In the genomic region with DNA sequence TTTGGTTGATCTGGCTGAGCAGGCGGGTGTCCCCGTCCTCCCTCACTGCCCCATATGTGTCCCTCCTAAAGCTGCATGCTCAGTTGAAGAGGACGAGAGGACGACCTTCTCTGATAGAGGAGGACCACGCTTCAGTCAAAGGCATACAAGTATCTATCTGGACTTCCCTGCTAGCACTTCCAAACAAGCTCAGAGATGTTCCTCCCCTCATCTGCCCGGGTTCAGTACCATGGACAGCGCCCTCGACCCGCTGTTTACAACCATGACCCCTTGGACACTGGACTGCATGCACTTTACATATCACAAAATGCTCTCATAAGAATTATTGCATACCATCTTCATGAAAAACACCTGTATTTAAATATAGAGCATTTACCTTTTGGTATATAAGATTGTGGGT, we compare ENCODE assay signal across 8 cellular contexts. TPM values are rescaled to one million over a fixed set of nuclear protein-coding genes. Genes with fewer than 3 reads are reported as not detected.
DNase-seq lines count a peak whose midpoint lies in the region; ATAC-seq and TF ChIP-seq lines count a peak whose summit lies in the region.

No MANE protein-coding gene starts in this region.

- no peak overlapping the region for H3K27ac Mint-ChIP-seq in activated CD8-positive, alpha-beta T cell treated with anti-CD3 and anti-CD28 coated beads for 36 hours
- no peak overlapping the region for H3K27ac Mint-ChIP-seq in endothelial cell (ENCODE audit: unreplicated experiment)
- no peak overlapping the region for H3K27ac Mint-ChIP-seq in natural killer cell treated with Interleukin-12 subunit alpha and Interleukin-12 subunit beta and Interleukin-15 and Interleukin-18, amount 100 ng/mL, for 72 hours

- intact Hi-C loops in activated CD8-positive, alpha-beta T cell treated with anti-CD3 and anti-CD28 coated beads for 36 hours (cut with micrococcal nuclease): loop anchor here (2.0 to 5.0 kb wide), 2 partner anchors 91 to 162 kb away; a partner anchor contains a TSS

- peaks cover 30% of the 10 kb centered on the region for H3K27me3 Mint-ChIP-seq in activated CD8-positive, alpha-beta T cell treated with anti-CD3 and anti-CD28 coated beads for 36 hours
- H3K27me3 Mint-ChIP-seq in endothelial cell (ENCODE audit: unreplicated experiment): peaks cover 4% of the 10 kb centered on the region
- H3K27me3 Mint-ChIP-seq in natural killer cell treated with Interleukin-12 subunit alpha and Interleukin-12 subunit beta and Interleukin-15 and Interleukin-18, amount 100 ng/mL, for 72 hours: peaks cover 22 to 50% of the 10 kb centered on the region in 2 donors

- no peak for TF ChIP-seq CTCF in AG09319 (IDR thresholded peaks at IDR 0.05; ENCODE audit: low read depth, low read length)
- TF ChIP-seq CTCF in activated CD8-positive, alpha-beta T cell treated with anti-CD3 and anti-CD28 coated beads for 36 hours (IDR thresholded peaks at IDR 0.05): no peak
- no peak for TF ChIP-seq CTCF in endothelial cell (IDR thresholded peaks at IDR 0.05; ENCODE audit: unreplicated experiment)
- TF ChIP-seq CTCF in upper lobe of left lung (IDR thresholded peaks at IDR 0.05): no peak

- no peaks in the 10 kb centered on the region for H3K36me3 Mint-ChIP-seq in activated CD8-positive, alpha-beta T cell treated with anti-CD3 and anti-CD28 coated beads for 36 hours (ENCODE audit: low read depth)
- H3K36me3 Mint-ChIP-seq in endothelial cell (ENCODE audit: low read depth, unreplicated experiment): no peaks in the 10 kb centered on the region
- no peaks in the 10 kb centered on the region for H3K36me3 Mint-ChIP-seq in natural killer cell treated with Interleukin-12 subunit alpha and Interleukin-12 subunit beta and Interleukin-15 and Interleukin-18, amount 100 ng/mL, for 72 hours

- H3K27ac ChIP-seq in upper lobe of left lung: no peak overlapping the region

- H3K4me1 Mint-ChIP-seq in activated CD8-positive, alpha-beta T cell treated with anti-CD3 and anti-CD28 coated beads for 36 hours (ENCODE audit: low read depth): peaks cover 5% of the 10 kb centered on the region
- H3K4me1 Mint-ChIP-seq in endothelial cell (ENCODE audit: unreplicated experiment): no peaks in the 10 kb centered on the region
- H3K4me1 Mint-ChIP-seq in natural killer cell treated with Interleukin-12 subunit alpha and Interleukin-12 subunit beta and Interleukin-15 and Interleukin-18, amount 100 ng/mL, for 72 hours (ENCODE audit: low read depth in 2 of 2): peaks cover 0 to 2% of the 10 kb centered on the region in 2 donors

- no peak for TF ChIP-seq POLR2A in upper lobe of left lung (IDR thresholded peaks at IDR 0.05)

- WGBS in upper lobe of left lung, 2 donors: 22 to 27% methylated on average over 8 to 9 of the region's 9 CpGs

- no peak for TF ChIP-seq EP300 in upper lobe of left lung (IDR thresholded peaks at IDR 0.05)

- CTCF ChIA-PET in activated CD8-positive, alpha-beta T cell treated with anti-CD3 and anti-CD28 coated beads for 36 hours (lab: Charles Lee): interaction anchor here (0.6 to 2.8 kb wide), 28 partner anchors 9 to 258 kb away, joined by 3 to 19 read pairs (median 5); a partner anchor contains a TSS

- no peaks in the 10 kb centered on the region for H3K9me3 Mint-ChIP-seq in activated CD8-positive, alpha-beta T cell treated with anti-CD3 and anti-CD28 coated beads for 36 hours
- no peaks in the 10 kb centered on the region for H3K9me3 Mint-ChIP-seq in endothelial cell (ENCODE audit: unreplicated experiment)
- no peaks in the 10 kb centered on the region for H3K9me3 Mint-ChIP-seq in natural killer cell treated with Interleukin-12 subunit alpha and Interleukin-12 subunit beta and Interleukin-15 and Interleukin-18, amount 100 ng/mL, for 72 hours

- no peaks in the 10 kb centered on the region for H3K36me3 ChIP-seq in upper lobe of left lung

- no peak for ATAC-seq in activated CD8-positive, alpha-beta T cell treated with anti-CD3 and anti-CD28 coated beads for 36 hours
- ATAC-seq in natural killer cell treated with Interleukin-12 subunit alpha and Interleukin-12 subunit beta and Interleukin-15 and Interleukin-18, amount 100 ng/mL, for 72 hours: peak in 1 of 2 donors; percentile 20
- ATAC-seq in upper lobe of left lung (ENCODE audit: low FRiP score in 2 of 2) (peak; percentile 59 to 83), GM21576 (IDR thresholded peaks at IDR 0.05; ENCODE audit: unreplicated experiment) (no peak), GM18858 (IDR thresholded peaks at IDR 0.05; ENCODE audit: unreplicated experiment) (no peak)

- POLR2A ChIA-PET in activated CD8-positive, alpha-beta T cell treated with anti-CD3 and anti-CD28 coated beads for 36 hours (lab: Charles Lee): no interaction called here

- no peak overlapping the region for H3K4me3 ChIP-seq in upper lobe of left lung

- DNase-seq in AG09319 (ENCODE audit: extremely low read depth, low read depth) (peak; percentile 11), LHCN-M2 (ENCODE audit: low read depth) (peak; percentile 68), endothelial cell (ENCODE audit: low spot score) (peak; percentile 78), upper lobe of left lung (no peak)
- peak; percentile 61 for DNase-seq in activated CD8-positive, alpha-beta T cell treated with anti-CD3 and anti-CD28 coated beads for 36 hours
- DNase-seq in natural killer cell treated with Interleukin-12 subunit alpha and Interleukin-12 subunit beta and Interleukin-15 and Interleukin-18, amount 100 ng/mL, for 72 hours (ENCODE audit: low spot score): peak; percentile 64

- no peak overlapping the region for H3K4me3 Mint-ChIP-seq in activated CD8-positive, alpha-beta T cell treated with anti-CD3 and anti-CD28 coated beads for 36 hours
- H3K4me3 Mint-ChIP-seq in endothelial cell (ENCODE audit: unreplicated experiment): no peak overlapping the region
- H3K4me3 Mint-ChIP-seq in natural killer cell treated with Interleukin-12 subunit alpha and Interleukin-12 subunit beta and Interleukin-15 and Interleukin-18, amount 100 ng/mL, for 72 hours: no peak overlapping the region

- H3K9me3 ChIP-seq in upper lobe of left lung: no peaks in the 10 kb centered on the region

- H3K4me1 ChIP-seq in upper lobe of left lung: no peaks in the 10 kb centered on the region

- H3K27me3 ChIP-seq in upper lobe of left lung: no peaks in the 10 kb centered on the region

RNA-seq across cellular contexts. Expression of a gene that starts 26.9 kb away (rescaled TPM):
- total RNA-seq in LHCN-M2 (2014; rRNA removed): 14.5 and 16.2 TPM in 2 replicates
- polyA plus RNA-seq in LHCN-M2 (2012): 15.9 TPM
- total RNA-seq in activated CD8-positive, alpha-beta T cell treated with anti-CD3 and anti-CD28 coated beads for 36 hours: 10 to 100 TPM; 40.1 to 42.3 TPM
- total RNA-seq in endothelial cell (ENCODE audit: unreplicated experiment): 5.3 TPM
- total RNA-seq in natural killer cell treated with Interleukin-12 subunit alpha and Interleukin-12 subunit beta and Interleukin-15 and Interleukin-18, amount 100 ng/mL, for 72 hours: 10 to 100 TPM; 54.8 to 73.7 TPM
- total RNA-seq in upper lobe of left lung: 10 to 100 TPM; 25.4 to 66.1 (median 51.3) TPM

RNA-seq across cellular contexts. Expression of a gene that starts 38.5 kb away (rescaled TPM):
- total RNA-seq in LHCN-M2 (2014; rRNA removed) (not detected in 2 replicates), endothelial cell (ENCODE audit: unreplicated experiment) (not detected), upper lobe of left lung (not detected)
- polyA plus RNA-seq in LHCN-M2 (2012): not detected
- not detected for total RNA-seq in activated CD8-positive, alpha-beta T cell treated with anti-CD3 and anti-CD28 coated beads for 36 hours
- not detected for total RNA-seq in natural killer cell treated with Interleukin-12 subunit alpha and Interleukin-12 subunit beta and Interleukin-15 and Interleukin-18, amount 100 ng/mL, for 72 hours

Comparison
In these comparisons a context has a peak if more than half of its experiments do, and no peak if none do; other contexts are left out.
1. DNase-seq: peak in AG09319 (single experiment), LHCN-M2 (single experiment), activated CD8-positive, alpha-beta T cell treated with anti-CD3 and anti-CD28 coated beads for 36 hours (single experiment), endothelial cell (single experiment) and natural killer cell treated with Interleukin-12 subunit alpha and Interleukin-12 subunit beta and Interleukin-15 and Interleukin-18, amount 100 ng/mL, for 72 hours (single experiment); none in upper lobe of left lung (0 of 2).
2. ATAC-seq: peak in upper lobe of left lung (2 of 2); none in activated CD8-positive, alpha-beta T cell treated with anti-CD3 and anti-CD28 coated beads for 36 hours (single experiment), GM21576 (single experiment) and GM18858 (single experiment).